Comparison of ENCODE assay signal across 20 cellular contexts in the genomic region with DNA sequence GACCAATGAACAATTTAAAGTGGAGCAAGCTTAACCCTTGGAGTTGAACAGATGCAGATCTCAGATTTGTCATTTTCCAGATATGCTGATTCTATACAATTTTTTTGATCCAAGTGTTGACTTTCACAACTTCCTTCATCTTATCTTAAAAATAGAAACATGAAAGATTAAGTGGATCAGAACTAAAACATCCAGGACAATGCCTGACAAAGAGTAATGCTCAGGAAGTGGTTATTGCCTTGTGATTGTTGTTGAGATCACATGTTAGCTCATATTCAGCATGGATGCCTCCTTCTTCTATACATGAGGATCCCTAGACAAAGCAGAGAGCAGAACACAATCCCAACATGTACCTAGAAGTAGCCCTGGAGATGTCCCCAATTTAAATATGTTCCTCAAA.
A peak's percentile ranks its signal among the peaks of the same experiment; 100 is the strongest.
DNase-seq lines count a peak whose midpoint lies in the region; ATAC-seq, FAIRE-seq and TF ChIP-seq lines count a peak whose summit lies in the region.
"Had no signal": no experiment of that assay in that cellular context is flagged by ENCODE, and none has a peak within 500 bp of the region (broad histone marks: within the 10 kb centered on the region; RNA-seq: fewer than 3 reads in every experiment).

No MANE protein-coding gene starts in this region.

- POLR2A ChIA-PET in IMR-90 (lab: Charles Lee; ENCODE audit: unreplicated experiment), result interaction anchor here (0.6 kb wide), 1 partner anchor 1103 kb away, joined by 6 read pairs; no protein-coding TSS in a partner anchor

- H2AK9ac ChIP-seq in IMR-90 (replicated peaks; ENCODE audit: low read depth, low read length, poor library complexity), result no peak overlapping the region

- H4K8ac ChIP-seq in IMR-90 (ENCODE audit: low read depth in 2 of 2, low read length in 2 of 2), result no peak overlapping the region
- H4K8ac ChIP-seq in mesenchymal stem cell (ENCODE audit: low read length), result no peak overlapping the region

- CTCF ChIA-PET in IMR-90 (lab: Yijun Ruan, JAX), result interaction anchor here (0.7 kb wide), 1 partner anchor 92 kb away, joined by 4 read pairs; no protein-coding TSS in a partner anchor

- H3K79me1 ChIP-seq in IMR-90 (ENCODE audit: low read depth in 1 of 2, low read length in 2 of 2), result no peaks in the 10 kb centered on the region
- no peaks in the 10 kb centered on the region for H3K79me1 ChIP-seq in mesenchymal stem cell (replicated peaks; ENCODE audit: low read length, poor library complexity, severe bottlenecking)

- H3K36me3 ChIP-seq in IMR-90 (ENCODE audit: control insufficient read depth, insufficient read depth, low read length) (no peaks in the 10 kb centered on the region), astrocyte (ENCODE audit: insufficient read depth, low read length) (no peaks in the 10 kb centered on the region), mesenchymal stem cell (ENCODE audit: control insufficient read depth in 1 of 2, insufficient read depth in 2 of 2, low read depth in 1 of 2, low read length in 2 of 2) (no peaks in the 10 kb centered on the region)
- H3K36me3 ChIP-seq: SJCRH30 had no signal

- H3K18ac ChIP-seq in IMR-90 (ENCODE audit: low read depth, low read length), result peak overlapping the region; percentile 50; the same call in 1 of the 2 replicates
- peak overlapping the region in 1 of 2 experiments; percentile 40 for H3K18ac ChIP-seq in mesenchymal stem cell (ENCODE audit: low read depth in 1 of 2, low read length in 2 of 2)

- H3K79me2 ChIP-seq in astrocyte (ENCODE audit: insufficient read depth, low read length), result no peaks in the 10 kb centered on the region

- intact Hi-C loops in IMR-90 (cut with micrococcal nuclease), result no loop called here

- no peak overlapping the region for H3K14ac ChIP-seq in IMR-90 (replicated peaks; ENCODE audit: low read depth, low read length)
- no peak overlapping the region for H3K14ac ChIP-seq in mesenchymal stem cell (ENCODE audit: low read length in 2 of 2)

- no peaks in the 10 kb centered on the region for H3K9me3 Mint-ChIP-seq in astrocyte (ENCODE audit: unreplicated experiment)

- H3K56ac ChIP-seq in IMR-90 (ENCODE audit: extremely low read depth, insufficient read depth, low read length), result no peak overlapping the region

- H2BK12ac ChIP-seq in mesenchymal stem cell (ENCODE audit: low read length in 2 of 2), result peak overlapping the region in 1 of 2 experiments; percentile 63

- H3K9ac ChIP-seq in IMR-90 (ENCODE audit: low read depth, low read length), result no peak overlapping the region
- H3K9ac ChIP-seq in astrocyte (ENCODE audit: low read length), result peak overlapping the region; percentile 10
- no peak overlapping the region for H3K9ac ChIP-seq in mesenchymal stem cell (ENCODE audit: low read length)
- H3K9ac ChIP-seq: GM23248 had no signal

- no peak overlapping the region for H4K5ac ChIP-seq in IMR-90 (ENCODE audit: low read depth, low read length)

- peak; percentile 37 for FAIRE-seq in astrocyte (lab: Jason Lieb, UNC)
- FAIRE-seq: A204.1 had no signal

- H3K9me3 ChIP-seq in IMR-90 (ENCODE audit: control insufficient read depth, insufficient read depth, low read length), result no peaks in the 10 kb centered on the region
- H3K9me3 ChIP-seq in astrocyte (ENCODE audit: insufficient read depth, low read depth, low read length), result no peaks in the 10 kb centered on the region
- no peaks in the 10 kb centered on the region for H3K9me3 ChIP-seq in mesenchymal stem cell (ENCODE audit: control insufficient read depth, low read length)
- H3K9me3 ChIP-seq: SJCRH30 had no signal

- H3K4me1 Mint-ChIP-seq in astrocyte (ENCODE audit: low read depth, unreplicated experiment), result peaks cover 12% of the 10 kb centered on the region
- H3K4me1 Mint-ChIP-seq: IgD-negative memory B cell had no signal

- H2AK5ac ChIP-seq in IMR-90 (ENCODE audit: low read depth, low read length) (no peak overlapping the region), mesenchymal stem cell (ENCODE audit: low read length, severe bottlenecking) (peak overlapping the region; percentile 31)

- H3K27ac ChIP-seq in IMR-90 (ENCODE audit: insufficient read depth, low read length) (no peak overlapping the region), astrocyte (ENCODE audit: low read depth, low read length) (peak overlapping the region; percentile 64), mesenchymal stem cell (ENCODE audit: low read length, poor library complexity, severe bottlenecking) (peak overlapping the region; percentile 82)
- H3K27ac ChIP-seq: C4-2B, GM23248, SJCRH30 had no signal

- H2BK20ac ChIP-seq in IMR-90 (ENCODE audit: low read depth, low read length), result peak overlapping the region; percentile 62; the same call in 1 of the 2 replicates

- H3K4me3 Mint-ChIP-seq in astrocyte (ENCODE audit: unreplicated experiment), result no peak overlapping the region
- H3K4me3 Mint-ChIP-seq: IgD-negative memory B cell had no signal

- no peaks in the 10 kb centered on the region for H3K27me3 Mint-ChIP-seq in astrocyte (ENCODE audit: low read depth, unreplicated experiment)
- H3K27me3 Mint-ChIP-seq: IgD-negative memory B cell had no signal

- H4K20me1 ChIP-seq in IMR-90 (ENCODE audit: insufficient read depth, low read length), result no peaks in the 10 kb centered on the region
- H4K20me1 ChIP-seq in astrocyte (ENCODE audit: insufficient read depth, low read length), result no peaks in the 10 kb centered on the region

- H3K4me1 ChIP-seq in IMR-90 (ENCODE audit: control insufficient read depth, insufficient read depth, low read length), result peaks cover 3% of the 10 kb centered on the region
- H3K4me1 ChIP-seq in astrocyte (ENCODE audit: insufficient read depth, low read length), result peaks cover 13% of the 10 kb centered on the region
- H3K4me1 ChIP-seq in mesenchymal stem cell (ENCODE audit: control insufficient read depth, insufficient read depth, low read depth, low read length), result no peaks in the 10 kb centered on the region
- H3K4me1 ChIP-seq: SJCRH30 had no signal

- no peaks in the 10 kb centered on the region for H3K27me3 ChIP-seq in IMR-90 (ENCODE audit: control insufficient read depth, insufficient read depth, low read length)
- no peaks in the 10 kb centered on the region for H3K27me3 ChIP-seq in astrocyte (ENCODE audit: insufficient read depth, low read length)
- H3K27me3 ChIP-seq in mesenchymal stem cell (ENCODE audit: control insufficient read depth in 1 of 2, insufficient read depth in 1 of 2, low read length in 2 of 2), result no peaks in the 10 kb centered on the region
- H3K27me3 ChIP-seq: SJCRH30 had no signal

- DNase-seq in ACHN (peak; percentile 10), IMR-90 (no peak), astrocyte (ENCODE audit: low read depth) (peak; percentile 22), mesenchymal stem cell (no peak), ecto neural progenitor cell (ENCODE audit: low spot score) (no peak), NCI-H1436 treated with DMSO at 0.1 percent for 48 hours (lab: John Stamatoyannopoulos, UW) (no peak), NCI-H2171 (lab: John Stamatoyannopoulos, UW) (no peak)
- DNase-seq: DMS153, Kasumi-1, NCI-H1105 treated with DMSO at 0.1 percent for 48 hours, NCI-H1930, NCI-H748 treated with DMSO at 0.1 percent for 48 hours, OCI-M1, RPMI8226, SJCRH30 had no signal

- dilution Hi-C loops in IMR-90 (cut with HindIII; ENCODE audit: low sequenced_read_pairs, unreplicated experiment), result no loop called here

- H2BK120ac ChIP-seq in IMR-90 (ENCODE audit: low read depth, low read length) (0 out of 2 replicates have a peak overlapping the region, but pooled peaks have one; percentile 37), mesenchymal stem cell (ENCODE audit: low read depth, low read length) (no peak overlapping the region)

- ATAC-seq in IMR-90 (ENCODE audit: low read depth), result no peak
- ATAC-seq in GM21717 (IDR thresholded peaks at IDR 0.05; ENCODE audit: unreplicated experiment), result no peak

- no peak overlapping the region for H2AFZ ChIP-seq in IMR-90 (replicated peaks; ENCODE audit: low read length, poor library complexity)
- H2AFZ ChIP-seq in astrocyte (ENCODE audit: low read depth, low read length), result no peak overlapping the region
- no peak overlapping the region for H2AFZ ChIP-seq in mesenchymal stem cell (ENCODE audit: low read depth, low read length)
- H2AFZ ChIP-seq: GM23248 had no signal

- no peak overlapping the region for H3K23ac ChIP-seq in IMR-90 (ENCODE audit: low read depth, low read length)
- no peak overlapping the region for H3K23ac ChIP-seq in mesenchymal stem cell (ENCODE audit: low read length in 2 of 2)

- no peak overlapping the region for H3K4ac ChIP-seq in IMR-90 (ENCODE audit: low read depth, low read length)
- H3K4ac ChIP-seq in mesenchymal stem cell (ENCODE audit: low read depth in 1 of 2, low read length in 2 of 2), result no peak overlapping the region

- H3K36me3 Mint-ChIP-seq in astrocyte (ENCODE audit: low read depth, unreplicated experiment), result no peaks in the 10 kb centered on the region
- H3K36me3 Mint-ChIP-seq: IgD-negative memory B cell had no signal

- no peak overlapping the region for H3K4me2 ChIP-seq in IMR-90 (ENCODE audit: low read depth, low read length)
- peak overlapping the region; percentile 41 for H3K4me2 ChIP-seq in astrocyte (ENCODE audit: low read length)
- H3K4me2 ChIP-seq in mesenchymal stem cell (ENCODE audit: low read length, poor library complexity, severe bottlenecking), result no peak overlapping the region

- no peak for TF ChIP-seq RAD21 in IMR-90 (IDR thresholded peaks at IDR 0.05; ENCODE audit: low read length)

- no peak overlapping the region for H2BK15ac ChIP-seq in IMR-90 (ENCODE audit: low read depth, low read length)
- no peak overlapping the region for H2BK15ac ChIP-seq in mesenchymal stem cell (ENCODE audit: low read depth, poor library complexity, severe bottlenecking)

- no peak overlapping the region for H3K4me3 ChIP-seq in IMR-90 (ENCODE audit: insufficient read depth, low read depth, low read length)
- H3K4me3 ChIP-seq in astrocyte (ENCODE audit: insufficient read depth, low read depth, low read length), result no peak overlapping the region
- no peak overlapping the region for H3K4me3 ChIP-seq in mesenchymal stem cell (ENCODE audit: insufficient read depth in 1 of 2, low read depth in 1 of 2, low read length in 2 of 2)
- H3K4me3 ChIP-seq: GM23248, SJCRH30 had no signal

- no TSS peak for BruUV-seq in IMR-90 (replicated peaks; lab: Mats Ljungman, UMichigan)

- no peak for TF ChIP-seq POLR2A in IMR-90 (IDR thresholded peaks at IDR 0.05; ENCODE audit: low read depth, low read length)

- H4K91ac ChIP-seq in IMR-90 (ENCODE audit: insufficient read depth, low read depth, low read length), result no peak overlapping the region
- no peak overlapping the region for H4K91ac ChIP-seq in mesenchymal stem cell (ENCODE audit: low read length)

- H2BK5ac ChIP-seq in IMR-90 (ENCODE audit: low read depth, low read length, poor library complexity, severe bottlenecking) (no peak overlapping the region), mesenchymal stem cell (ENCODE audit: low read depth, low read length, poor library complexity, severe bottlenecking) (no peak overlapping the region)

- H3K9me1 ChIP-seq in IMR-90 (ENCODE audit: insufficient read depth, low read length), result peaks cover 3% of the 10 kb centered on the region; the same call in 1 of the 2 replicates

- H3K27ac Mint-ChIP-seq in astrocyte (ENCODE audit: unreplicated experiment), result peak overlapping the region; percentile 90
- H3K27ac Mint-ChIP-seq: IgD-negative memory B cell had no signal

- no peak for TF ChIP-seq CTCF in IMR-90 (conservative IDR thresholded peaks at IDR 0.05; ENCODE audit: low read depth, low read length)
- no peak for TF ChIP-seq CTCF in astrocyte (IDR thresholded peaks at IDR 0.05; ENCODE audit: insufficient read depth, low read depth, low read length)

- in situ Hi-C loops in ACHN (cut with HindIII; ENCODE audit: low pct_ligation_motif_present, low pct_unique_long_range_greater_than_20kb, low sequenced_read_pairs), result no loop called here
- in situ Hi-C loops in IMR-90 (cut with MboI; ENCODE audit: low sequenced_read_pairs), result no loop called here

Comparison
In these comparisons a context has a peak if more than half of its experiments do, and no peak if none do; other contexts are left out.
1. DNase-seq: peak in ACHN (single experiment) and astrocyte (single experiment); none in IMR-90 (single experiment), mesenchymal stem cell (single experiment), ecto neural progenitor cell (single experiment), NCI-H1436 treated with DMSO at 0.1 percent for 48 hours (single experiment) and NCI-H2171 (single experiment).